In the genomic region with DNA sequence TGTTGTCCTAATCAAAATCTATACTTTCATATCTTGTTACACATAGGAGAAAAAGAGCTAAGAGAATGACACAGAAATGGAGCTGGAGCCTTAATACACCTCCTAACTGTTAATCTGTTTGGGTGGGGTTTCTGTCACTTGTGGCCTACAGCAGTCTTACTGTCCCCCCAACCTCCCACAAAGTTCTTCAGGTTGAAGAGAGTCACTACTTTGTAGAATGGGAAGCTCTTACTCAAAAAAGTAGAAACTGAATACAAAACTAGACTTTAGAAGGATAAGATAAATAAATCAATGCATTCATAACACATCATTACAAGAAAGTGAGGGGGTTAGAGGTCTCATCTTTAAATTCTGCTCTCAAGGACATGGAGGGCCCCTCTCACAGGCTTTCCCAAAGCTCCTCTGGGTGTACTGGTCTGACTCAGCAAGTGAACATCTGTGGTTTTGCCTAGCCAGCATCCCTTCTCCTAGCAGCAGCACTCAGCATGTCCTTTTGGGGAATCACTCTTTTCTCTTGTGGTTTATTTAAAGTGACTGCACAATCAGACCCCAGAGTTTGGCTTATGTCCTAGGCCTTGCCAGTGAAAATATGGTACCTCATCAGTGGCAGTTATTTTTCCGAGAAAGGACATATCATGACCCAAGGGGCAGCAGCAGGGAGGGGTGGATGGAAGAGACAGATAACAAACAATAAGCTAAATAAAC, we compare ENCODE assay signal across 10 cellular contexts. TPM values are rescaled to one million over a fixed set of nuclear protein-coding genes. Genes with fewer than 3 reads are reported as not detected.
DNase-seq lines count a peak whose midpoint lies in the region; ATAC-seq and TF ChIP-seq lines count a peak whose summit lies in the region.
"Had no signal": no experiment of that assay in that cellular context is flagged by ENCODE, and none has a peak within 500 bp of the region (broad histone marks: within the 10 kb centered on the region; RNA-seq: fewer than 3 reads in every experiment).

No MANE protein-coding gene starts in this region.

- H3K9me3 Mint-ChIP-seq in activated naive CD4-positive, alpha-beta T cell treated with anti-CD3 and anti-CD28 coated beads, Interleukin-2, amount 50 U/mL, for 24 hours: no peaks in the 10 kb centered on the region
- H3K9me3 Mint-ChIP-seq: IgD-negative memory B cell had no signal

- 73 to 75% methylated on average over 1 of the region's 1 CpG for WGBS in esophagus squamous epithelium, 2 donors

- H3K4me1 Mint-ChIP-seq in activated naive CD4-positive, alpha-beta T cell treated with anti-CD3 and anti-CD28 coated beads, Interleukin-2, amount 50 U/mL, for 24 hours: peaks cover 29% of the 10 kb centered on the region

- no peak for ATAC-seq in Right ventricle myocardium superior (ENCODE audit: poor library complexity)

- TF ChIP-seq CTCF in esophagus squamous epithelium (IDR thresholded peaks at IDR 0.05): no peak

- H3K4me3 ChIP-seq in esophagus squamous epithelium: no peak overlapping the region
- H3K4me3 ChIP-seq: lung had no signal

- no peak overlapping the region for H3K27ac Mint-ChIP-seq in activated naive CD4-positive, alpha-beta T cell treated with anti-CD3 and anti-CD28 coated beads, Interleukin-2, amount 50 U/mL, for 24 hours

- H3K27me3 Mint-ChIP-seq in activated naive CD4-positive, alpha-beta T cell treated with anti-CD3 and anti-CD28 coated beads, Interleukin-2, amount 50 U/mL, for 24 hours: no peaks in the 10 kb centered on the region
- H3K27me3 Mint-ChIP-seq: IgD-negative memory B cell had no signal

- H3K4me3 Mint-ChIP-seq in activated naive CD4-positive, alpha-beta T cell treated with anti-CD3 and anti-CD28 coated beads, Interleukin-2, amount 50 U/mL, for 24 hours: peak overlapping the region; percentile 70

- DNase-seq in activated naive CD4-positive, alpha-beta T cell treated with Interleukin-2 at 50 U/mL for 16 hours: no peak
- peak; percentile 93 for DNase-seq in RPMI8226
- DNase-seq in epidermal melanocyte (ENCODE audit: insufficient read length, low spot score): peak; percentile 39
- DNase-seq in stromal cell of bone marrow (ENCODE audit: low read depth): peak; percentile 54
- DNase-seq in Right ventricle myocardium superior: no peak
- DNase-seq in esophagus squamous epithelium (lab: John Stamatoyannopoulos, UW): no peak
- no peak for DNase-seq in activated CD8-positive, alpha-beta memory T cell treated with anti-CD3 and anti-CD28 coated beads, Interleukin-2, amount 50 U/mL, for 48 hours

- intact Hi-C loops in Right ventricle myocardium superior (cut with DNase I): no loop called here
- intact Hi-C loops in esophagus squamous epithelium (cut with DNase I): no loop called here

- no peak overlapping the region for H3K27ac ChIP-seq in esophagus squamous epithelium

- H3K4me1 ChIP-seq in esophagus squamous epithelium: peaks cover 10 to 44% (median 11%) of the 10 kb centered on the region in 3 donors

- no peaks in the 10 kb centered on the region for H3K36me3 ChIP-seq in esophagus squamous epithelium

- H3K36me3 Mint-ChIP-seq in activated naive CD4-positive, alpha-beta T cell treated with anti-CD3 and anti-CD28 coated beads, Interleukin-2, amount 50 U/mL, for 24 hours: no peaks in the 10 kb centered on the region
- H3K36me3 Mint-ChIP-seq: IgD-negative memory B cell had no signal

- no peak for TF ChIP-seq POLR2A in esophagus squamous epithelium (IDR thresholded peaks at IDR 0.05)

- H3K27me3 ChIP-seq in esophagus squamous epithelium: no peaks in the 10 kb centered on the region

- no peaks in the 10 kb centered on the region for H3K9me3 ChIP-seq in esophagus squamous epithelium

RNA-seq across cellular contexts. Expression of a gene that starts 2.0 kb away (rescaled TPM):
- total RNA-seq in Right ventricle myocardium superior (51.5 TPM), esophagus squamous epithelium (10 to 100 TPM; 34.2 to 83.2 (median 60.4) TPM)

RNA-seq across cellular contexts. Expression of a gene that starts 27.2 kb away (rescaled TPM):
- 66.4 TPM for total RNA-seq in Right ventricle myocardium superior
- total RNA-seq in esophagus squamous epithelium: 10 to 100 TPM; 20.5 to 59.1 (median 42.3) TPM

Comparison
In these comparisons a context has a peak if more than half of its experiments do, and no peak if none do; other contexts are left out.
1. DNase-seq: peak in RPMI8226 (single experiment), epidermal melanocyte (single experiment) and stromal cell of bone marrow (single experiment); none in activated naive CD4-positive, alpha-beta T cell treated with Interleukin-2 at 50 U/mL for 16 hours (single experiment), Right ventricle myocardium superior (single experiment), esophagus squamous epithelium (single experiment) and activated CD8-positive, alpha-beta memory T cell treated with anti-CD3 and anti-CD28 coated beads, Interleukin-2, amount 50 U/mL, for 48 hours (single experiment).